8 cellular contexts compared by ENCODE assay signal in the genomic region with DNA sequence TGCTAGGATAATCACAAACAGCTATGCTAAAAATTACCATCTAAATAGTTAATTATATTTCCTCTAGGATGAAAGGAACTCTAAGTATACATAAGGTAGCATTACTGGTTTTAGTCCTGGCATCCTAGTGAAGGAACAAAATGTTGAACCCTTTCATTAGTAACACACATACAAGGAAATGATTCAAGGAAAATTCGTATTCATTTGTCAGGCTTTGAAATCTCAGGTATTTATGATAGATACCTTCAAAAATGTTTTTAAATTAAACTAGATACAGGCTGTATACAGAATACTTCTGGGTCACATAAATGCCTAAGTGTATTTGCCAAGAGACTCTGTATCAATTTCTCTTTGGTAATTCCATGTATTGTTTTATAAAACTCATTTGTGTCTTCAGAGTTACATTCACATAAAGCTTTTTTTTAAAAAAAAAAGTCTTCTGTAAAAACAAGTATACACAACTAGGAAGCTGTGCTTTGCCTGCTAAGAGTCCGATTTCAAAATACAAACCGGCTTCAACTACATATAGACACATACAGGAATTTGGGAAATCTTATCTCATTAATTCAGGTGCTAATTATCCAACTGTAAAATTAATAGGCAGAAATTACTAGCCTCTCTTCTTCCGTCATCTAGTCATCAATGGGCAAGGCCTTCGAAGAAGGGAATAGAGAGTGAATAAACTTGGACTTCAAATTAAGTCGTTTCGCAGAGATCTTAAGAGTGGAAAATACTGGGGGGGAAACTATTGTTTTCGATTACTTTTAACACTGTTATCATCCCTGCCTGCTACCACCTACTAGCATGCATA. TPM values are rescaled to one million over a fixed set of nuclear protein-coding genes. Genes with fewer than 3 reads are reported as not detected.
DNase-seq lines count a peak whose midpoint lies in the region; TF ChIP-seq lines count a peak whose summit lies in the region.

No MANE protein-coding gene starts in this region.

- H3K4me1 Mint-ChIP-seq in CD14-positive monocyte (peaks cover 27% of the 10 kb centered on the region), neural crest cell (peaks cover 34% of the 10 kb centered on the region)
- H3K4me1 Mint-ChIP-seq in dendritic cell treated with granulocyte-macrophage colony-stimulating factor and Interleukin-4, amounts not matched to agents 40 ng/mL and 50 ng/mL, for 4 days (ENCODE audit: low read depth) = peaks cover 33% of the 10 kb centered on the region

- intact Hi-C loops in CD14-positive monocyte (cut with micrococcal nuclease) = loop anchor here (10.0 kb wide), 1 partner anchor 110 kb away; a partner anchor contains a TSS
- intact Hi-C loops in dendritic cell treated with granulocyte-macrophage colony-stimulating factor and Interleukin-4, amounts not matched to agents 40 ng/mL and 50 ng/mL, for 4 days (cut with micrococcal nuclease) = loop anchor here (5.0 kb wide), 3 partner anchors 112 to 577 kb away; a partner anchor contains a TSS

- H3K27me3 Mint-ChIP-seq in CD14-positive monocyte (ENCODE audit: low read depth in 3 of 3) (peaks cover 0 to 4% (median 1%) of the 10 kb centered on the region in 3 donors), neural crest cell (ENCODE audit: low read depth) (no peaks in the 10 kb centered on the region)
- no peaks in the 10 kb centered on the region for H3K27me3 Mint-ChIP-seq in dendritic cell treated with granulocyte-macrophage colony-stimulating factor and Interleukin-4, amounts not matched to agents 40 ng/mL and 50 ng/mL, for 4 days

- H3K36me3 ChIP-seq in KOPT-K1 (ENCODE audit: insufficient read depth, low read length) = no peaks in the 10 kb centered on the region

- H3K4me3 Mint-ChIP-seq in CD14-positive monocyte (peak overlapping the region; percentile 94 to 97), neural crest cell (peak overlapping the region; percentile 99)
- H3K4me3 Mint-ChIP-seq in dendritic cell treated with granulocyte-macrophage colony-stimulating factor and Interleukin-4, amounts not matched to agents 40 ng/mL and 50 ng/mL, for 4 days = peak overlapping the region; percentile 94

- peaks cover 0 to 4% (median 0%) of the 10 kb centered on the region in 7 donors for H3K9me3 Mint-ChIP-seq in CD14-positive monocyte
- H3K9me3 Mint-ChIP-seq in dendritic cell treated with granulocyte-macrophage colony-stimulating factor and Interleukin-4, amounts not matched to agents 40 ng/mL and 50 ng/mL, for 4 days = no peaks in the 10 kb centered on the region
- H3K9me3 Mint-ChIP-seq in neural crest cell = no peaks in the 10 kb centered on the region

- DNase-seq in CD14-positive monocyte (ENCODE audit: low spot score) (no peak), neural crest cell (ENCODE audit: low read depth, low spot score) (no peak), epidermal melanocyte (ENCODE audit: insufficient read length, low spot score) (no peak), activated gamma-delta T cell treated with Interleukin-2 at 50 U/mL for 16 hours (no peak), amniotic stem cell (lab: John Stamatoyannopoulos, UW) (no peak)
- no peak for DNase-seq in effector CD4-positive, alpha-beta T cell

- H3K27ac ChIP-seq in KOPT-K1 (ENCODE audit: low read depth, low read length, poor library complexity, severe bottlenecking) = peak overlapping the region; percentile 58

- TF ChIP-seq CTCF in CD14-positive monocyte (IDR thresholded peaks at IDR 0.05) (no peak), neural crest cell (conservative IDR thresholded peaks at IDR 0.05) (no peak)

- H3K36me3 Mint-ChIP-seq in CD14-positive monocyte (peaks cover 0 to 3% of the 10 kb centered on the region in 2 donors), neural crest cell (ENCODE audit: low read depth) (peaks cover 10% of the 10 kb centered on the region)
- H3K36me3 Mint-ChIP-seq in dendritic cell treated with granulocyte-macrophage colony-stimulating factor and Interleukin-4, amounts not matched to agents 40 ng/mL and 50 ng/mL, for 4 days (ENCODE audit: low read depth) = peaks cover 11% of the 10 kb centered on the region

- no peaks in the 10 kb centered on the region for H3K9me3 ChIP-seq in KOPT-K1 (ENCODE audit: insufficient read depth, low read length, poor library complexity, severe bottlenecking)

- H3K27ac Mint-ChIP-seq in CD14-positive monocyte = peak overlapping the region in 3 of 7 donors; percentile 80 to 95 (median 86)
- H3K27ac Mint-ChIP-seq in dendritic cell treated with granulocyte-macrophage colony-stimulating factor and Interleukin-4, amounts not matched to agents 40 ng/mL and 50 ng/mL, for 4 days = peak overlapping the region; percentile 91
- no peak overlapping the region for H3K27ac Mint-ChIP-seq in neural crest cell (ENCODE audit: unreplicated experiment)

RNA-seq across cellular contexts. Expression of a gene that starts 1.3 kb away (rescaled TPM):
- polyA plus RNA-seq in CD14-positive monocyte = 10 to 100 TPM in 1 of 2 donors, 1 to 10 TPM in 1; 9.5 to 19.8 TPM
- 39.2 and 44.5 TPM in 2 replicates for total RNA-seq in neural crest cell
